9 cellular contexts compared by ENCODE assay signal in the genomic region with DNA sequence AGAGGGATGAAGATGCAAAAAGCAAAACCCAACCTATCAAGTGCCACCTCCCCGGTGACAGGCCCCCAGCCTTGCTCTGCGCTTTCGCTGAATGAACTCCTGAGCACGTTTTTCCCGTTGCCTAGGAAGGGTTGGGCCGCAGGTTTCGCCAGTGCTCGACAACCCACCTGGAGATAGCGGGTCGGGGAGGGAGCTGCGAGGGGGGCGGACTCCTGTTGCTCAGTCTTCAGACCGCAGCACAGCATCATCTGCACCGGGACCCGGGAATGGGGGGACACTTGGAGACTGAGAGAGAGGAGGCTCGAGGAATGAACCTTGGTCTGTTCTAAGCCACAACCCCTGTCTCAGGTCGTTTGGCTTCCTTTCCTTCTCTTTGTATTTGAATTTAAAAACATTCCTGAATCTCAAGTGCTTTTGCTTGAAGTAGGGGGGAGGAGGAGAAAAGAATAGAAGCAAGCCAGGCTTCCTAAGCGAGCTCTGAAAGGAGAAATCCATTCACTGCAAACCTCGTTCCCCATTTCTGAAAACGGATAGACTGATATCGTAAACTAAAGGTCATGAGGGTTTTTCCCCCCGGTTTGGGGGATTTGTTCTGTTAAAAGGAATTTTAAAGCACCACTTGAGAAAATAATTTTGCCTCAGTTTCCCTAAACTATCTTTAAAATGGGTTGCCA. TPM values are rescaled to one million over a fixed set of nuclear protein-coding genes. Genes with fewer than 3 reads are reported as not detected.
DNase-seq lines count a peak whose midpoint lies in the region; TF ChIP-seq lines count a peak whose summit lies in the region.
"Had no signal": no experiment of that assay in that cellular context is flagged by ENCODE, and none has a peak within 500 bp of the region (broad histone marks: within the 10 kb centered on the region; RNA-seq: fewer than 3 reads in every experiment).

No MANE protein-coding gene starts in this region.

- peaks cover 36% of the 10 kb centered on the region for H3K27me3 ChIP-seq in neural cell (ENCODE audit: insufficient read depth, low read depth, low read length)

- no peak for TF ChIP-seq RAD21 in neural cell (conservative IDR thresholded peaks at IDR 0.05)

- H3K79me2 ChIP-seq in neural cell (replicated peaks; ENCODE audit: insufficient read depth, low read length) = no peaks in the 10 kb centered on the region

- no peaks in the 10 kb centered on the region for H3F3A ChIP-seq in neural cell (ENCODE audit: insufficient read depth, low read length, poor library complexity, severe bottlenecking)

- H3K9me2 ChIP-seq in neural cell (ENCODE audit: insufficient read depth, low read length) = no peaks in the 10 kb centered on the region

- DNase-seq in DMS 273 (lab: John Stamatoyannopoulos, UW; ENCODE audit: unreplicated experiment) (peak; percentile 59), DMS 273 treated with DMSO at 0.1 percent for 48 hours (lab: John Stamatoyannopoulos, UW) (no peak), epithelial cell of proximal tubule (ENCODE audit: low read depth) (no peak), NCI-H524 treated with DMSO at 0.1 percent for 48 hours (lab: John Stamatoyannopoulos, UW) (no peak), SKM-1 (lab: John Stamatoyannopoulos, UW; ENCODE audit: unreplicated experiment) (no peak), GM10266 (ENCODE audit: extremely low spot score) (no peak)
- DNase-seq in activated CD4-positive, alpha-beta T cell treated with anti-CD3 and anti-CD28 coated beads for 4 hours = peak; percentile 22 to 29

- H3K36me3 ChIP-seq in neural cell (ENCODE audit: insufficient read depth, low read length) = no peaks in the 10 kb centered on the region

- H3K4me3 ChIP-seq in epithelial cell of proximal tubule (ENCODE audit: low read depth, low read length) = peak overlapping the region; percentile 79
- peak overlapping the region; percentile 86 for H3K4me3 ChIP-seq in neural cell (ENCODE audit: low read length)

- peak overlapping the region; percentile 65 for H3K9ac ChIP-seq in neural cell (ENCODE audit: low read length)

- H3K9me3 ChIP-seq in neural cell (ENCODE audit: low read length) = no peaks in the 10 kb centered on the region

- no peaks in the 10 kb centered on the region for H4K20me1 ChIP-seq in neural cell (ENCODE audit: insufficient read depth)

- peak overlapping the region; percentile 69 for H3K4me2 ChIP-seq in neural cell (ENCODE audit: low read length)

- TF ChIP-seq CTCF in epithelial cell of proximal tubule (conservative IDR thresholded peaks at IDR 0.05; ENCODE audit: low read depth, low read length) (no peak), neural cell (IDR thresholded peaks at IDR 0.05; ENCODE audit: poor library complexity, severe bottlenecking) (no peak), GM10266 (IDR thresholded peaks at IDR 0.05; ENCODE audit: control insufficient read depth, insufficient read depth, low read depth, missing control alignments) (no peak)

- no peak overlapping the region for H3K27ac ChIP-seq in neural cell (ENCODE audit: low read length)
- H3K27ac ChIP-seq: 22Rv1 had no signal

- H2AFZ ChIP-seq in neural cell (ENCODE audit: low read depth, low read length) = peak overlapping the region; percentile 40

- TF ChIP-seq EP300 in neural cell (conservative IDR thresholded peaks at IDR 0.05; ENCODE audit: poor library complexity, severe bottlenecking) = no peak

TF ChIP-seq in neural cell, 6 proteins besides CTCF, POLR2A, EP300 and RAD21:
- TF ChIP-seq MXI1 (conservative IDR thresholded peaks at IDR 0.05; ENCODE audit: poor library complexity, severe bottlenecking) = peak; percentile 37
- TF ChIP-seq TAF1 (IDR thresholded peaks at IDR 0.05; ENCODE audit: low read depth) = no peak

RNA-seq across cellular contexts. Expression of a gene that starts 1.2 kb away (rescaled TPM):
- 9.3 and 25.0 TPM in 2 replicates for total RNA-seq in epithelial cell of proximal tubule
- 5.4 and 7.1 TPM in 2 replicates for polyA plus RNA-seq in neural cell
- 10.0 and 11.5 TPM in 2 replicates for polyA minus RNA-seq in neural cell

Comparison
In these comparisons a context has a peak if more than half of its experiments do, and no peak if none do; other contexts are left out.
1. DNase-seq: peak in DMS 273 (single experiment) and activated CD4-positive, alpha-beta T cell treated with anti-CD3 and anti-CD28 coated beads for 4 hours (2 of 2); none in DMS 273 treated with DMSO at 0.1 percent for 48 hours (single experiment), epithelial cell of proximal tubule (single experiment), NCI-H524 treated with DMSO at 0.1 percent for 48 hours (single experiment), SKM-1 (single experiment) and GM10266 (single experiment).